1 cellular context compared by ENCODE assay signal in genomic region chr4:26701786-26702227, GRCh38.
TF ChIP-seq lines count a peak whose summit lies in the region.

No MANE protein-coding gene starts in this region.

TF ChIP-seq in K562, 482 proteins besides CTCF, POLR2A, EP300 and RAD21 (continued from another document and continues in another):
- TF ChIP-seq CHAMP1 (IDR thresholded peaks at IDR 0.05) (no peak), TFAP4 (CRISPR knock-in tag; IDR thresholded peaks at IDR 0.05; ENCODE audit: borderline replicate concordance) (no peak; the same call in 1 of the 2 replicates), ZSCAN32 (CRISPR knock-in tag; IDR thresholded peaks at IDR 0.05) (no peak), MECOM (CRISPR knock-in tag; IDR thresholded peaks at IDR 0.05) (no peak), EGR1 (conservative IDR thresholded peaks at IDR 0.05) (peak; percentile 94), DIDO1 (tag; IDR thresholded peaks at IDR 0.05; ENCODE audit: low read depth) (no peak), ZBTB12 (CRISPR knock-in tag; IDR thresholded peaks at IDR 0.05) (no peak), POLR3G (IDR thresholded peaks at IDR 0.05; ENCODE audit: extremely low read depth, insufficient read length, insufficient replicate concordance) (no peak), ZBTB33 (CRISPR knock-in tag; IDR thresholded peaks at IDR 0.05) (no peak), OTX1 (CRISPR knock-in tag; IDR thresholded peaks at IDR 0.05) (no peak), MLX (CRISPR knock-in tag; conservative IDR thresholded peaks at IDR 0.05) (no peak), SIN3A (IDR thresholded peaks at IDR 0.05; ENCODE audit: borderline replicate concordance in 2 of 2, control insufficient read depth in 1 of 2, low read depth in 2 of 2, low read length in 2 of 2) (no peak), ZBTB26 (CRISPR knock-in tag; IDR thresholded peaks at IDR 0.05) (no peak), RBBP5 (IDR thresholded peaks at IDR 0.05; ENCODE audit: borderline replicate concordance, insufficient read depth, low read length, poor library complexity, severe bottlenecking) (no peak), ZFP30 (CRISPR knock-in tag; IDR thresholded peaks at IDR 0.05; ENCODE audit: borderline replicate concordance) (no peak), DNMT1 (IDR thresholded peaks at IDR 0.05) (no peak), SMARCE1 (IDR thresholded peaks at IDR 0.05) (peak; percentile 97), ZNF717 (CRISPR knock-in tag; IDR thresholded peaks at IDR 0.05) (no peak), ZNF644 (tag; IDR thresholded peaks at IDR 0.05; ENCODE audit: low read depth) (peak; percentile 17; the same call in 1 of the 2 replicates), XRCC5 (IDR thresholded peaks at IDR 0.05; ENCODE audit: low read depth, low read length) (no peak), KLF16 (IDR thresholded peaks at IDR 0.05) (peak; percentile 55; the same call in 1 of the 2 replicates), PKNOX1 (IDR thresholded peaks at IDR 0.05) (peak; percentile 91), JUND (IDR thresholded peaks at IDR 0.05; ENCODE audit: borderline replicate concordance, low read depth, low read length) (peak; percentile 97), JUND (tag; IDR thresholded peaks at IDR 0.05; ENCODE audit: borderline replicate concordance, low read depth, low read length) (peak; percentile 95), POLR3A (IDR thresholded peaks at IDR 0.05; ENCODE audit: borderline replicate concordance, extremely low read depth, insufficient read depth, insufficient read length) (no peak), ZNF354B (CRISPR knock-in tag; IDR thresholded peaks at IDR 0.05) (0 out of 2 replicates have a peak, but pooled peaks have one; percentile 14), IRF9 (tag; IDR thresholded peaks at IDR 0.05) (no peak), FOS (IDR thresholded peaks at IDR 0.05; ENCODE audit: extremely low read depth, insufficient read length) (peak; percentile 22), ERF (CRISPR knock-in tag; IDR thresholded peaks at IDR 0.05) (no peak), ZNF277 (CRISPR knock-in tag; IDR thresholded peaks at IDR 0.05; ENCODE audit: borderline replicate concordance) (no peak), ZNF561 (CRISPR knock-in tag; conservative IDR thresholded peaks at IDR 0.05) (no peak), MCM2 (IDR thresholded peaks at IDR 0.05; ENCODE audit: low read depth) (no peak), FIP1L1 (IDR thresholded peaks at IDR 0.05; ENCODE audit: low read depth, low read length, poor library complexity, severe bottlenecking) (no peak), MTF1 (CRISPR knock-in tag; IDR thresholded peaks at IDR 0.05; ENCODE audit: borderline replicate concordance) (no peak), ZNF445 (CRISPR knock-in tag; IDR thresholded peaks at IDR 0.05; ENCODE audit: low read depth) (no peak), TAL1 (IDR thresholded peaks at IDR 0.05) (peak; percentile 88), CXXC5 (CRISPR knock-in tag; IDR thresholded peaks at IDR 0.05) (no peak), E2F3 (CRISPR knock-in tag; IDR thresholded peaks at IDR 0.05) (no peak), JUNB (CRISPR knock-in tag; conservative IDR thresholded peaks at IDR 0.05) (peak; percentile 66), ZBTB7A (IDR thresholded peaks at IDR 0.05; ENCODE audit: borderline replicate concordance, control insufficient read depth, low read depth, low read length) (no peak), ZNF280B (CRISPR knock-in tag; IDR thresholded peaks at IDR 0.05) (no peak), CBX1 (IDR thresholded peaks at IDR 0.05; ENCODE audit: low read depth) (no peak), CREM (IDR thresholded peaks at IDR 0.05; ENCODE audit: low read depth) (0 out of 2 replicates have a peak, but pooled peaks have one; percentile 30), THAP7 (CRISPR knock-in tag; IDR thresholded peaks at IDR 0.05) (no peak), EWSR1 (IDR thresholded peaks at IDR 0.05; ENCODE audit: borderline replicate concordance, low read depth, partially characterized antibody) (no peak), ZNF583 (CRISPR knock-in tag; IDR thresholded peaks at IDR 0.05) (no peak), SRSF9 (IDR thresholded peaks at IDR 0.05; ENCODE audit: borderline replicate concordance, low read depth, low read length) (no peak), ZBTB17 (CRISPR knock-in tag; IDR thresholded peaks at IDR 0.05) (0 out of 2 replicates have a peak, but pooled peaks have one; percentile 24), MEF2A (IDR thresholded peaks at IDR 0.05; ENCODE audit: control insufficient read depth, low read depth, low read length) (no peak), ELF2 (CRISPR knock-in tag; IDR thresholded peaks at IDR 0.05) (no peak), HDAC2 (IDR thresholded peaks at IDR 0.05) (peak; percentile 83), KDM2B (CRISPR knock-in tag; IDR thresholded peaks at IDR 0.05) (no peak), ZNF696 (CRISPR knock-in tag; conservative IDR thresholded peaks at IDR 0.05) (no peak)
